ENCODE assay signal across 24 cellular contexts in genomic region chr20:3660262-3661059, GRCh38. TPM values are rescaled to one million over a fixed set of nuclear protein-coding genes. Genes with fewer than 3 reads are reported as not detected.
A peak's percentile ranks its signal among the peaks of the same experiment; 100 is the strongest.
DNase-seq lines count a peak whose midpoint lies in the region; ATAC-seq, FAIRE-seq and TF ChIP-seq lines count a peak whose summit lies in the region.
"Had no signal": no experiment of that assay in that cellular context is flagged by ENCODE, and none has a peak within 500 bp of the region (broad histone marks: within the 10 kb centered on the region; RNA-seq: fewer than 3 reads in every experiment).

No MANE protein-coding gene starts in this region.

- 89% methylated on average over 75 of the region's 75 CpGs for WGBS in HepG2 (ENCODE audit: low lambda C conversion rate)
- WGBS in transverse colon (ENCODE audit: low coverage in 1 of 2), 2 donors: 11% methylated on average over 30 of the region's 75 CpGs; no CpG with 5 or more reads in 1 of the 2 donors

- FAIRE-seq in HepG2 (lab: Jason Lieb, UNC): no peak

- H3K4me3 ChIP-seq in ascending aorta (peak overlapping the region; percentile 21 to 36), HepG2 (replicated peaks in 1 of 3; ENCODE audit: insufficient read depth in 1 of 3, low read depth in 2 of 3, low read length in 3 of 3) (peak overlapping the region; percentile 29 to 72 (median 48); a peak in 4 of 6 replicates), transverse colon (peak overlapping the region in 1 of 4 donors; percentile 19)

- H3K4me1 ChIP-seq in ascending aorta: no peaks in the 10 kb centered on the region
- H3K4me1 ChIP-seq in HepG2 (ENCODE audit: insufficient read depth, low read length): peaks cover 38% of the 10 kb centered on the region
- peaks cover 0 to 6% (median 2%) of the 10 kb centered on the region in 4 donors for H3K4me1 ChIP-seq in transverse colon
- H3K4me1 ChIP-seq: prostate gland had no signal

- peaks cover 4% of the 10 kb centered on the region for H3K27me3 ChIP-seq in ascending aorta
- H3K27me3 ChIP-seq in HepG2 (ENCODE audit: control insufficient read depth in 1 of 2, insufficient read depth in 2 of 2, low read length in 2 of 2): peaks cover 6 to 28% of the 10 kb centered on the region in 2 experiments
- H3K27me3 ChIP-seq in transverse colon: peaks cover 54% of the 10 kb centered on the region

- peak overlapping the region; percentile 97 for H3K4me2 ChIP-seq in HepG2 (ENCODE audit: low read depth, low read length)

- POLR2A ChIA-PET in HepG2 (lab: Yijun Ruan, JAX): interaction anchor here (1.5 kb wide), 1 partner anchor 107 kb away, joined by 3 read pairs; the partner anchor contains the start of gene ADISSP

- ATAC-seq in natural killer cell treated with Interleukin-12 subunit alpha and Interleukin-12 subunit beta and Interleukin-15 and Interleukin-18, amount 100 ng/mL, for 72 hours: no peak
- no peak for ATAC-seq in natural killer cell
- no peak for ATAC-seq in HepG2
- no peak for ATAC-seq in HG03439 (IDR thresholded peaks at IDR 0.05; ENCODE audit: unreplicated experiment)
- ATAC-seq in GM18517 (IDR thresholded peaks at IDR 0.05; ENCODE audit: unreplicated experiment): no peak
- ATAC-seq: left lobe of liver, PC-3 had no signal

- H3K4me1 Mint-ChIP-seq in natural killer cell treated with Interleukin-12 subunit alpha and Interleukin-12 subunit beta and Interleukin-15 and Interleukin-18, amount 100 ng/mL, for 72 hours (ENCODE audit: low read depth in 2 of 2): peaks cover 13 to 15% of the 10 kb centered on the region in 2 donors
- peaks cover 8 to 24% of the 10 kb centered on the region in 2 donors for H3K4me1 Mint-ChIP-seq in natural killer cell

- no peak overlapping the region for H2AFZ ChIP-seq in HepG2 (ENCODE audit: low read length)

- no peak for TF ChIP-seq POLR2A in HepG2 (IDR thresholded peaks at IDR 0.05; ENCODE audit: insufficient read depth in 1 of 2, low read depth in 2 of 2, low read length in 2 of 2)
- TF ChIP-seq POLR2A in transverse colon (IDR thresholded peaks at IDR 0.05): no peak

- peaks cover 27 to 28% of the 10 kb centered on the region in 2 donors for H3K27me3 Mint-ChIP-seq in natural killer cell treated with Interleukin-12 subunit alpha and Interleukin-12 subunit beta and Interleukin-15 and Interleukin-18, amount 100 ng/mL, for 72 hours
- H3K27me3 Mint-ChIP-seq in natural killer cell (ENCODE audit: low read depth in 2 of 2): peaks cover 34 to 35% of the 10 kb centered on the region in 2 donors

- no TSS peak for BruUV-seq in HepG2 (replicated peaks; lab: Mats Ljungman, UMichigan)

- TF ChIP-seq CTCF in natural killer cell (IDR thresholded peaks at IDR 0.05): no peak
- no peak for TF ChIP-seq CTCF in ascending aorta (IDR thresholded peaks at IDR 0.05)
- no peak for TF ChIP-seq CTCF in HepG2 (CRISPR knock-in tag; IDR thresholded peaks at IDR 0.05)
- TF ChIP-seq CTCF in transverse colon (IDR thresholded peaks at IDR 0.05): no peak

- H4K20me1 ChIP-seq in HepG2 (ENCODE audit: insufficient read depth, low read length): no peaks in the 10 kb centered on the region

- no peaks in the 10 kb centered on the region for H3K79me2 ChIP-seq in HepG2 (ENCODE audit: insufficient read depth, low read length)

- in situ Hi-C loops in HepG2 (cut with HindIII; ENCODE audit: extremely low pct_ligation_motif_present, low pct_unique_long_range_greater_than_20kb): no loop called here
- in situ Hi-C loops in transverse colon (cut with MboI; ENCODE audit: low pct_ligation_motif_present in 1 of 4, low pct_unique_long_range_greater_than_20kb in 1 of 4, low sequenced_read_pairs in 3 of 4): no loop called here

- H3K36me3 Mint-ChIP-seq in natural killer cell treated with Interleukin-12 subunit alpha and Interleukin-12 subunit beta and Interleukin-15 and Interleukin-18, amount 100 ng/mL, for 72 hours: no peaks in the 10 kb centered on the region
- no peaks in the 10 kb centered on the region for H3K36me3 Mint-ChIP-seq in natural killer cell

- H3K27ac ChIP-seq in ascending aorta: no peak overlapping the region
- H3K27ac ChIP-seq in HepG2 (ENCODE audit: extremely low read length, insufficient read depth, low read length): no peak overlapping the region
- H3K27ac ChIP-seq in transverse colon: no peak overlapping the region
- H3K27ac ChIP-seq: heart left ventricle, prostate gland had no signal

- no peaks in the 10 kb centered on the region for H3K9me3 ChIP-seq in ascending aorta
- no peaks in the 10 kb centered on the region for H3K9me3 ChIP-seq in HepG2 (ENCODE audit: low read length)
- H3K9me3 ChIP-seq in transverse colon: no peaks in the 10 kb centered on the region
- H3K9me3 ChIP-seq: prostate gland had no signal

- H3K9ac ChIP-seq in HepG2 (ENCODE audit: insufficient read depth, low read depth, low read length): peak overlapping the region; percentile 57; the same call in 1 of the 2 replicates

- no peaks in the 10 kb centered on the region for H3K9me3 Mint-ChIP-seq in natural killer cell treated with Interleukin-12 subunit alpha and Interleukin-12 subunit beta and Interleukin-15 and Interleukin-18, amount 100 ng/mL, for 72 hours
- no peaks in the 10 kb centered on the region for H3K9me3 Mint-ChIP-seq in natural killer cell
- H3K9me3 Mint-ChIP-seq: dendritic cell treated with granulocyte-macrophage colony-stimulating factor and Interleukin-4, amounts not matched to agents 40 ng/mL and 50 ng/mL, for 4 days; stimulated activated naive CD8-positive, alpha-beta T cell treated with anti-CD3 and anti-CD28 coated beads, Interleukin-15, amount 100 ng/mL, for 72 hours had no signal

- TF ChIP-seq RAD21 in HepG2 (CRISPR knock-in tag; IDR thresholded peaks at IDR 0.05): no peak

- CTCF ChIA-PET in HepG2 (lab: Yijun Ruan, JAX; ENCODE audit: low intra/inter-chr PET ratio, low total read pairs): no interaction called here

- H3K4me3 Mint-ChIP-seq in natural killer cell treated with Interleukin-12 subunit alpha and Interleukin-12 subunit beta and Interleukin-15 and Interleukin-18, amount 100 ng/mL, for 72 hours: no peak overlapping the region
- no peak overlapping the region for H3K4me3 Mint-ChIP-seq in natural killer cell
- H3K4me3 Mint-ChIP-seq: dendritic cell treated with granulocyte-macrophage colony-stimulating factor and Interleukin-4, amounts not matched to agents 40 ng/mL and 50 ng/mL, for 4 days; stimulated activated naive CD8-positive, alpha-beta T cell treated with anti-CD3 and anti-CD28 coated beads, Interleukin-15, amount 100 ng/mL, for 72 hours had no signal

- H3K27ac Mint-ChIP-seq in natural killer cell treated with Interleukin-12 subunit alpha and Interleukin-12 subunit beta and Interleukin-15 and Interleukin-18, amount 100 ng/mL, for 72 hours: no peak overlapping the region
- no peak overlapping the region for H3K27ac Mint-ChIP-seq in natural killer cell
- H3K27ac Mint-ChIP-seq: dendritic cell treated with granulocyte-macrophage colony-stimulating factor and Interleukin-4, amounts not matched to agents 40 ng/mL and 50 ng/mL, for 4 days; stimulated activated naive CD8-positive, alpha-beta T cell treated with anti-CD3 and anti-CD28 coated beads, Interleukin-15, amount 100 ng/mL, for 72 hours had no signal

- H3K36me3 ChIP-seq in ascending aorta (no peaks in the 10 kb centered on the region), HepG2 (replicated peaks in 1 of 2; ENCODE audit: control insufficient read depth in 1 of 2, insufficient read depth in 2 of 2, low read length in 2 of 2) (no peaks in the 10 kb centered on the region), transverse colon (no peaks in the 10 kb centered on the region)
- H3K36me3 ChIP-seq: heart left ventricle, prostate gland had no signal

- TF ChIP-seq EP300 in HepG2 (IDR thresholded peaks at IDR 0.05; ENCODE audit: low read depth in 2 of 2, low read length in 2 of 2) (no peak), HepG2 (CRISPR knock-in tag; IDR thresholded peaks at IDR 0.05; ENCODE audit: borderline replicate concordance) (no peak), transverse colon (IDR thresholded peaks at IDR 0.05; ENCODE audit: low read depth) (no peak)

- DNase-seq in natural killer cell treated with Interleukin-12 subunit alpha and Interleukin-12 subunit beta and Interleukin-15 and Interleukin-18, amount 100 ng/mL, for 72 hours (ENCODE audit: low spot score): peak; percentile 61
- DNase-seq in natural killer cell (no peak), ascending aorta (ENCODE audit: low spot score in 2 of 2) (peak in 1 of 2 donors; percentile 54), HepG2 (ENCODE audit: low spot score) (no peak), transverse colon (no peak)
- DNase-seq in activated CD4-positive, alpha-beta T cell treated with anti-CD3 and anti-CD28 coated beads for 4 hours: no peak
- DNase-seq: activated CD4-positive, alpha-beta T cell treated with anti-CD3 and anti-CD28 coated beads, Interleukin-2, amount 50 U/mL, for 48 hours; activated effector memory CD4-positive, alpha-beta T cell treated with Interleukin-2 at 50 U/mL for 16 hours; DMS79; NCI-H2029; NCI-H524 treated with DMSO at 0.1 percent for 48 hours; PC-3 had no signal

- intact Hi-C loops in natural killer cell (cut with micrococcal nuclease) (no loop called here), ascending aorta (cut with DNase I) (no loop called here), HepG2 (cut with micrococcal nuclease; ENCODE audit: unreplicated experiment) (no loop called here), transverse colon (cut with DNase I; ENCODE audit: low total_unique reads) (no loop called here)

RNA-seq across cellular contexts. Expression of gene GFRA4, which starts 2.7 kb away (rescaled TPM):
- not detected for total RNA-seq in natural killer cell treated with Interleukin-12 subunit alpha and Interleukin-12 subunit beta and Interleukin-15 and Interleukin-18, amount 100 ng/mL, for 72 hours
- total RNA-seq in natural killer cell (not detected), ascending aorta (not detected), HepG2 (2016; rRNA removed; fragmentation: Illumina TruSeq; extraction: Trizol) (not detected in 2 replicates), transverse colon (not detected)
- total RNA-seq in HepG2 (2016; cell fraction: cytosol; rRNA removed; fragmentation: Illumina TruSeq; extraction: Trizol; ENCODE audit: low read depth): not detected in 2 replicates
- total RNA-seq in HepG2 (2016; cell fraction: insoluble cytoplasmic fraction; rRNA removed; fragmentation: Illumina TruSeq; extraction: Trizol): not detected in 2 replicates
- not detected in 2 replicates for total RNA-seq in HepG2 (2016; cell fraction: membrane; rRNA removed; fragmentation: Illumina TruSeq; extraction: Trizol)
- total RNA-seq in HepG2 (2016; cell fraction: nucleus; rRNA removed; fragmentation: Illumina TruSeq; extraction: Trizol): not detected in 2 replicates
- not detected in 2 replicates for polyA plus RNA-seq in HepG2 (2011; rRNA removed)
- not detected in 2 replicates for polyA plus RNA-seq in HepG2 (2011; cell fraction: cytosol; rRNA removed)
- not detected in 2 replicates for polyA plus RNA-seq in HepG2 (2011; cell fraction: nucleus; rRNA removed)
- polyA plus RNA-seq in HepG2 (2012): not detected in 2 replicates
- polyA plus RNA-seq in HepG2 (2016; cell fraction: cytosol; fragmentation: Illumina TruSeq; extraction: Trizol; ENCODE audit: low read depth): not detected in 2 replicates
- not detected in 2 replicates for polyA plus RNA-seq in HepG2 (2016; cell fraction: insoluble cytoplasmic fraction; fragmentation: Illumina TruSeq; extraction: Trizol; ENCODE audit: low read depth)
- polyA plus RNA-seq in HepG2 (2016; cell fraction: membrane; fragmentation: Illumina TruSeq; extraction: Trizol; ENCODE audit: low read depth): not detected in 2 replicates
- not detected in 2 replicates for polyA plus RNA-seq in HepG2 (2016; cell fraction: nucleus; fragmentation: Illumina TruSeq; extraction: Trizol; ENCODE audit: insufficient read depth, low read depth)
- polyA minus RNA-seq in HepG2 (2011; rRNA and poly(A)+ RNA removed; ENCODE audit: low replicate concordance): not detected in 2 replicates
- polyA minus RNA-seq in HepG2 (2011; cell fraction: cytosol; rRNA and poly(A)+ RNA removed): not detected in 2 replicates
- polyA minus RNA-seq in HepG2 (2011; cell fraction: nucleus; rRNA and poly(A)+ RNA removed): not detected in 2 replicates
- total RNA-seq: aorta, H4, heart left ventricle, HT1080, left lobe of liver, M059J, PC-3, prostate gland had no signal
- polyA plus RNA-seq: aorta, BJ, heart left ventricle had no signal

RNA-seq across cellular contexts. Expression of gene ADAM33, which starts 21.3 kb away (rescaled TPM):
- total RNA-seq in natural killer cell treated with Interleukin-12 subunit alpha and Interleukin-12 subunit beta and Interleukin-15 and Interleukin-18, amount 100 ng/mL, for 72 hours: not detected
- not detected for total RNA-seq in natural killer cell
- 234 TPM for total RNA-seq in ascending aorta
- not detected in 2 replicates for total RNA-seq in HepG2 (2016; rRNA removed; fragmentation: Illumina TruSeq; extraction: Trizol)
- total RNA-seq in HepG2 (2016; cell fraction: cytosol; rRNA removed; fragmentation: Illumina TruSeq; extraction: Trizol; ENCODE audit: low read depth): not detected in 2 replicates
- not detected in 2 replicates for total RNA-seq in HepG2 (2016; cell fraction: insoluble cytoplasmic fraction; rRNA removed; fragmentation: Illumina TruSeq; extraction: Trizol)
- total RNA-seq in HepG2 (2016; cell fraction: membrane; rRNA removed; fragmentation: Illumina TruSeq; extraction: Trizol): not detected in 2 replicates
- not detected in 2 replicates for total RNA-seq in HepG2 (2016; cell fraction: nucleus; rRNA removed; fragmentation: Illumina TruSeq; extraction: Trizol)
- not detected in 2 replicates for polyA plus RNA-seq in HepG2 (2011; rRNA removed)
- polyA plus RNA-seq in HepG2 (2011; cell fraction: cytosol; rRNA removed): not detected in 2 replicates
- polyA plus RNA-seq in HepG2 (2011; cell fraction: nucleus; rRNA removed): 0.03 TPM in 1 of 2 replicates, not detected in the other
- not detected in 2 replicates for polyA plus RNA-seq in HepG2 (2012)
- not detected in 2 replicates for polyA plus RNA-seq in HepG2 (2016; cell fraction: cytosol; fragmentation: Illumina TruSeq; extraction: Trizol; ENCODE audit: low read depth)
- polyA plus RNA-seq in HepG2 (2016; cell fraction: insoluble cytoplasmic fraction; fragmentation: Illumina TruSeq; extraction: Trizol; ENCODE audit: low read depth): not detected in 2 replicates
- not detected in 2 replicates for polyA plus RNA-seq in HepG2 (2016; cell fraction: membrane; fragmentation: Illumina TruSeq; extraction: Trizol; ENCODE audit: low read depth)
- not detected in 2 replicates for polyA plus RNA-seq in HepG2 (2016; cell fraction: nucleus; fragmentation: Illumina TruSeq; extraction: Trizol; ENCODE audit: insufficient read depth, low read depth)
- polyA minus RNA-seq in HepG2 (2011; rRNA and poly(A)+ RNA removed; ENCODE audit: low replicate concordance): not detected in 2 replicates
- polyA minus RNA-seq in HepG2 (2011; cell fraction: cytosol; rRNA and poly(A)+ RNA removed): not detected in 2 replicates
- not detected in 2 replicates for polyA minus RNA-seq in HepG2 (2011; cell fraction: nucleus; rRNA and poly(A)+ RNA removed)
- 100 to 1,000 TPM in 1 of 4 donors, 10 to 100 TPM in 3; 15.0 to 150 (median 44.6) TPM for total RNA-seq in transverse colon
- total RNA-seq: H4, HT1080 had no signal

RNA-seq across cellular contexts. Expression of gene SIGLEC1, which starts 51.9 kb away (rescaled TPM):
- total RNA-seq in natural killer cell treated with Interleukin-12 subunit alpha and Interleukin-12 subunit beta and Interleukin-15 and Interleukin-18, amount 100 ng/mL, for 72 hours: under 1 TPM in 1 of 2 donors, not detected in 1; 0.08 TPM
- under 1 TPM; 0.09 to 0.36 (median 0.30) TPM for total RNA-seq in natural killer cell
- 23.2 TPM for total RNA-seq in ascending aorta
- not detected in 2 replicates for total RNA-seq in HepG2 (2016; rRNA removed; fragmentation: Illumina TruSeq; extraction: Trizol)
- total RNA-seq in HepG2 (2016; cell fraction: cytosol; rRNA removed; fragmentation: Illumina TruSeq; extraction: Trizol; ENCODE audit: low read depth): not detected in 2 replicates
- not detected in 2 replicates for total RNA-seq in HepG2 (2016; cell fraction: insoluble cytoplasmic fraction; rRNA removed; fragmentation: Illumina TruSeq; extraction: Trizol)
- total RNA-seq in HepG2 (2016; cell fraction: membrane; rRNA removed; fragmentation: Illumina TruSeq; extraction: Trizol): not detected in 2 replicates
- total RNA-seq in HepG2 (2016; cell fraction: nucleus; rRNA removed; fragmentation: Illumina TruSeq; extraction: Trizol): not detected in 2 replicates
- polyA plus RNA-seq in HepG2 (2011; rRNA removed): 0.01 TPM in 1 of 2 replicates, not detected in the other
- polyA plus RNA-seq in HepG2 (2011; cell fraction: cytosol; rRNA removed): not detected in 2 replicates
- 0.03 and 0.10 TPM in 2 replicates for polyA plus RNA-seq in HepG2 (2011; cell fraction: nucleus; rRNA removed)
- 0.01 TPM in 1 of 2 replicates, not detected in the other for polyA plus RNA-seq in HepG2 (2012)
- not detected in 2 replicates for polyA plus RNA-seq in HepG2 (2016; cell fraction: cytosol; fragmentation: Illumina TruSeq; extraction: Trizol; ENCODE audit: low read depth)
- not detected in 2 replicates for polyA plus RNA-seq in HepG2 (2016; cell fraction: insoluble cytoplasmic fraction; fragmentation: Illumina TruSeq; extraction: Trizol; ENCODE audit: low read depth)
- not detected in 2 replicates for polyA plus RNA-seq in HepG2 (2016; cell fraction: membrane; fragmentation: Illumina TruSeq; extraction: Trizol; ENCODE audit: low read depth)
- not detected in 2 replicates for polyA plus RNA-seq in HepG2 (2016; cell fraction: nucleus; fragmentation: Illumina TruSeq; extraction: Trizol; ENCODE audit: insufficient read depth, low read depth)
- 0.05 TPM in 1 of 2 replicates, not detected in the other for polyA minus RNA-seq in HepG2 (2011; rRNA and poly(A)+ RNA removed; ENCODE audit: low replicate concordance)
- polyA minus RNA-seq in HepG2 (2011; cell fraction: cytosol; rRNA and poly(A)+ RNA removed): not detected in 2 replicates
- polyA minus RNA-seq in HepG2 (2011; cell fraction: nucleus; rRNA and poly(A)+ RNA removed): under 0.01 TPM in 1 of 2 replicates, not detected in the other
- total RNA-seq in transverse colon: 10 to 100 TPM in 1 of 4 donors, 1 to 10 TPM in 3; 2.2 to 17.6 (median 7.9) TPM
- total RNA-seq: H4, HT1080, M059J, PC-3 had no signal
- polyA plus RNA-seq: BJ had no signal

Comparison
In these comparisons a context has a peak if more than half of its experiments do, and no peak if none do; other contexts are left out.
1. RNA of gene ADAM33, which starts 21.3 kb away (total RNA-seq): 234 TPM in ascending aorta (single experiment) and 15.0 to 150 TPM in transverse colon; not detected in HepG2, not detected in natural killer cell treated with Interleukin-12 subunit alpha and Interleukin-12 subunit beta and Interleukin-15 and Interleukin-18, amount 100 ng/mL, for 72 hours and not detected in natural killer cell; every median in the first group is over 10 times any median in the second.